In the genomic region with DNA sequence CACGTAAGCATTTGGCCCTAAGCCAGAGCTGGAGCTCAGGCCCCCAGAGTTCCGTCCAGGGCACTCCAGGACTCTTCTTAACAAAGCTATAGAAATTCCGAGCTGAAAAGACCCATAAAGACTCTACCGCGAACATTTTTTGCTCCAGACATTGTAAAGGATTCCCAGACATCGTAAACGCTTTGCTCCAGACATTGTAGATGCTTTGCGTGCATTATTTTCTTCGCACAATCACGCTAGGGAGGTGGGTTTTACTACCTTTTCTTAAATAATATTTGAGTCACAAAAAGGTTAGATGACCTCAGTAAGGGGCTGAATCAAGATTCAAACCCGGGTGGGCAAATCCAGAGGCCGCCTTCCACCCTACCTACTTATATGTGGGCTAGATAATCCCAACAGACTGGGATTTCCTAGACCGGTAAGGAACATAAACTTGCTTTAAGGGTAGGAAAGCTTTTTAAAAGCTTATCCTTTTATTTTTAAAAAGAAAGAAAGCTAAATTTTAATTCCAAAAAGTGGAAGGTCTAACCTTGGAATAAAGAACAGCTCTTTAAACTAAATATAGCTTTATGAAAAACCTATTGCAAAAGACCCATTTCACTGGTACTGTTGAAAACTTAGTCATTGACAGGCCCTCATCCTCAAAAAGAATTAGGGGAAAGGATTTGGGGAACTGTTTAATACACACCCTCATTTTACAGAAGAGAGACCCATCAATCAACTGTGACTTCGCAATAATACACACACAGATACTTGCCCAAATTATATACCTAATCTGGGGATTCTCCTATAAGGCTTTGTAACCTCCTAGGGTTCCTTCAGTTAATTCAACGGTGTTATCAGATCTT, we compare ENCODE assay signal across 8 cellular contexts. TPM values are rescaled to one million over a fixed set of nuclear protein-coding genes. Genes with fewer than 3 reads are reported as not detected.
DNase-seq lines count a peak whose midpoint lies in the region; ATAC-seq and TF ChIP-seq lines count a peak whose summit lies in the region.

No MANE protein-coding gene starts in this region.

- H3K18ac ChIP-seq in mesendoderm (ENCODE audit: low read length) = peak overlapping the region; percentile 81

- ATAC-seq in GM18861 (IDR thresholded peaks at IDR 0.05; ENCODE audit: unreplicated experiment) = no peak

- no peaks in the 10 kb centered on the region for H3K27me3 ChIP-seq in mesendoderm (ENCODE audit: insufficient read depth, low read length, poor library complexity)

- peak overlapping the region; percentile 82 for H4K8ac ChIP-seq in mesendoderm (ENCODE audit: low read depth, low read length)

- peaks cover 3% of the 10 kb centered on the region for H3K4me1 ChIP-seq in mesendoderm (ENCODE audit: control insufficient read depth, low read depth, low read length)

- H2BK15ac ChIP-seq in mesendoderm (replicated peaks; ENCODE audit: low read depth) = no peak overlapping the region

- TF ChIP-seq CTCF in cardiac fibroblast (IDR thresholded peaks at IDR 0.05; ENCODE audit: low read depth, low read length) = no peak

- no peak overlapping the region for H4K5ac ChIP-seq in mesendoderm (ENCODE audit: low read length)

- no peaks in the 10 kb centered on the region for H3K79me2 ChIP-seq in mesendoderm (ENCODE audit: control insufficient read depth, insufficient read depth, low read length)

- H2BK120ac ChIP-seq in mesendoderm (ENCODE audit: low read depth, low read length) = no peak overlapping the region

- no peak overlapping the region for H3K23ac ChIP-seq in mesendoderm (ENCODE audit: low read length)

- peak overlapping the region; percentile 66 for H3K4me2 ChIP-seq in mesendoderm (ENCODE audit: low read length)

- H3K36me3 ChIP-seq in mesendoderm (ENCODE audit: control insufficient read depth, insufficient read depth, low read length) = no peaks in the 10 kb centered on the region

- peak; percentile 73 for DNase-seq in ELR (ENCODE audit: low read depth)
- peak; percentile 12 for DNase-seq in NCI-H1092 (lab: John Stamatoyannopoulos, UW)
- DNase-seq in cardiac fibroblast (ENCODE audit: low read depth in 2 of 2) = peak in 1 of 2 donors; percentile 82
- no peak for DNase-seq in mesendoderm
- DNase-seq in germinal center (ENCODE audit: low spot score) = no peak
- no peak for DNase-seq in ecto neural progenitor cell (ENCODE audit: low spot score)
- DNase-seq in stimulated activated CD4-positive, alpha-beta T cell treated with anti-CD3 and anti-CD28 coated beads, Interleukin-4, amount 100 ng/mL, for 1 hour = no peak

- no CpG with 5 or more reads among the region's 15 CpGs for WGBS in mesendoderm (ENCODE audit: extremely low coverage, insufficient coverage, low lambda C conversion rate)

- peak overlapping the region; percentile 94 for H3K56ac ChIP-seq in mesendoderm (ENCODE audit: low read length)

- peaks cover 6% of the 10 kb centered on the region for H3K79me1 ChIP-seq in mesendoderm (ENCODE audit: low read length)

- no peak overlapping the region for H3K27ac ChIP-seq in mesendoderm (ENCODE audit: low read depth, low read length)

- peak overlapping the region; percentile 67 for H3K4ac ChIP-seq in mesendoderm (ENCODE audit: low read depth, low read length)

- H2BK5ac ChIP-seq in mesendoderm (ENCODE audit: low read length) = no peak overlapping the region

- H3K4me3 ChIP-seq in cardiac fibroblast (replicated peaks in 1 of 2; ENCODE audit: low read depth in 2 of 2, low read length in 2 of 2) (peak overlapping the region; percentile 72 to 87), mesendoderm (ENCODE audit: low read length) (peak overlapping the region; percentile 64)

- no peak overlapping the region for H2AK5ac ChIP-seq in mesendoderm (ENCODE audit: low read length)

- H3K9ac ChIP-seq in mesendoderm (ENCODE audit: low read length) = peak overlapping the region; percentile 78

RNA-seq across cellular contexts. Expression of a gene that starts 0.8 kb away (rescaled TPM):
- 13.7 TPM for polyA plus RNA-seq in mesendoderm (2013, experiment 1 of 2)
- 14.2 TPM for polyA plus RNA-seq in mesendoderm (2013, experiment 2 of 2)

Comparison
In these comparisons a context has a peak if more than half of its experiments do, and no peak if none do; other contexts are left out.
1. DNase-seq: peak in ELR (single experiment) and NCI-H1092 (single experiment); none in mesendoderm (single experiment), germinal center (single experiment), ecto neural progenitor cell (single experiment) and stimulated activated CD4-positive, alpha-beta T cell treated with anti-CD3 and anti-CD28 coated beads, Interleukin-4, amount 100 ng/mL, for 1 hour (single experiment).